8 cellular contexts compared by ENCODE assay signal in genomic region chr12:12357697-12358476, GRCh38. TPM values are rescaled to one million over a fixed set of nuclear protein-coding genes. Genes with fewer than 3 reads are reported as not detected.
DNase-seq lines count a peak whose midpoint lies in the region; ATAC-seq and TF ChIP-seq lines count a peak whose summit lies in the region.

No MANE protein-coding gene starts in this region.

- ATAC-seq in heart left ventricle = no peak
- no peak for ATAC-seq in Right ventricle myocardium inferior
- no peak for ATAC-seq in WTC11
- ATAC-seq in GM21529 (IDR thresholded peaks at IDR 0.05; ENCODE audit: unreplicated experiment) = no peak

- no peaks in the 10 kb centered on the region for H3K9me3 Mint-ChIP-seq in WTC11

- H3K4me3 Mint-ChIP-seq in WTC11 = peak overlapping the region; percentile 82

- TF ChIP-seq POLR2A in heart left ventricle (IDR thresholded peaks at IDR 0.05) = no peak

- H3K4me3 ChIP-seq in heart left ventricle (peak overlapping the region; percentile 61 to 98 (median 86)), fibroblast of villous mesenchyme (ENCODE audit: low read depth, low read length) (peak overlapping the region; percentile 91), rectal smooth muscle tissue (ENCODE audit: low read length) (peak overlapping the region; percentile 95)

- H3K4me1 Mint-ChIP-seq in WTC11 = peaks cover 28% of the 10 kb centered on the region

- H3K36me3 ChIP-seq in heart left ventricle = peaks cover 0 to 16% (median 8%) of the 10 kb centered on the region in 9 donors
- peaks cover 3% of the 10 kb centered on the region for H3K36me3 ChIP-seq in KOPT-K1 (ENCODE audit: insufficient read depth, low read length)
- H3K36me3 ChIP-seq in rectal smooth muscle tissue (ENCODE audit: control insufficient read depth, insufficient read depth, low read length) = peaks cover under 1% of the 10 kb centered on the region

- H3K4me1 ChIP-seq in heart left ventricle (peaks cover 0 to 33% (median 12%) of the 10 kb centered on the region in 12 donors), rectal smooth muscle tissue (ENCODE audit: control insufficient read depth, insufficient read depth, low read length) (peaks cover 8% of the 10 kb centered on the region)

- intact Hi-C loops in heart left ventricle (cut with DNase I) (loop anchor here in 2 of 10 donors (5.0 kb wide), 2 partner anchors 204 to 254 kb away; partner anchors contain the start of genes CREBL2 (in 1 of the 2) and DUSP16 (in 1 of the 2)), Right ventricle myocardium inferior (cut with DNase I) (no loop called here)

- TF ChIP-seq CTCF in heart left ventricle (IDR thresholded peaks at IDR 0.05) = no peak
- no peak for TF ChIP-seq CTCF in WTC11 (IDR thresholded peaks at IDR 0.05)
- TF ChIP-seq CTCF in fibroblast of villous mesenchyme (IDR thresholded peaks at IDR 0.05; ENCODE audit: insufficient read depth, low read depth, low read length) = no peak

- POLR2A ChIA-PET in WTC11 (lab: Charles Lee) = interaction anchor here (0.5 to 1.3 kb wide), 5 partner anchors 10 to 368 kb away, joined by 3 to 6 read pairs (median 4); no protein-coding TSS in a partner anchor

- H3K27ac ChIP-seq in heart left ventricle (peak overlapping the region; percentile 87 to 99 (median 96)), KOPT-K1 (ENCODE audit: low read depth, low read length, poor library complexity, severe bottlenecking) (peak overlapping the region; percentile 81), rectal smooth muscle tissue (ENCODE audit: low read depth, low read length) (peak overlapping the region; percentile 97)

- H3K9ac ChIP-seq in rectal smooth muscle tissue (ENCODE audit: low read length) = peak overlapping the region; percentile 94

- no peak for DNase-seq in heart left ventricle
- no peak for DNase-seq in Right ventricle myocardium inferior (ENCODE audit: missing footprints)
- no peak for DNase-seq in WTC11 (ENCODE audit: low spot score)
- peak; percentile 48 for DNase-seq in fibroblast of villous mesenchyme (ENCODE audit: low read depth)
- DNase-seq in GM19240 (ENCODE audit: insufficient read length, low spot score) = no peak

- CTCF ChIA-PET in WTC11 (lab: Charles Lee) = interaction anchor here (0.8 to 1.9 kb wide), 12 partner anchors 8 to 379 kb away, joined by 3 to 9 read pairs (median 3); partner anchors contain the start of gene MANSC1

- no peaks in the 10 kb centered on the region for H3K36me3 Mint-ChIP-seq in WTC11

- no peaks in the 10 kb centered on the region for H3K9me3 ChIP-seq in heart left ventricle
- no peaks in the 10 kb centered on the region for H3K9me3 ChIP-seq in KOPT-K1 (ENCODE audit: insufficient read depth, low read length, poor library complexity, severe bottlenecking)

- H3K27me3 ChIP-seq in heart left ventricle = no peaks in the 10 kb centered on the region
- H3K27me3 ChIP-seq in rectal smooth muscle tissue (ENCODE audit: control insufficient read depth, insufficient read depth, low read length) = no peaks in the 10 kb centered on the region

- no peaks in the 10 kb centered on the region for H3K27me3 Mint-ChIP-seq in WTC11 (ENCODE audit: low read depth)

- H3K27ac Mint-ChIP-seq in WTC11 = peak overlapping the region; percentile 64

- 26 to 28% (median 28%) methylated on average over 13 of the region's 13 CpGs for WGBS in heart left ventricle, 4 donors

TF ChIP-seq in WTC11, 78 proteins besides CTCF, POLR2A, EP300 and RAD21:
- no peak for TF ChIP-seq USF1 (CRISPR knock-in tag; IDR thresholded peaks at IDR 0.05)
- no peak for TF ChIP-seq E2F1 (CRISPR knock-in tag; IDR thresholded peaks at IDR 0.05)

RNA-seq across cellular contexts. Expression of gene BORCS5, which starts 1.0 kb away (rescaled TPM):
- total RNA-seq in heart left ventricle = 10 to 100 TPM in 6 of 9 donors, 1 to 10 TPM in 3; 7.6 to 21.3 (median 12.3) TPM
- 1 to 10 TPM; 3.9 to 8.5 TPM for polyA plus RNA-seq in heart left ventricle
- 7.4 TPM for total RNA-seq in Right ventricle myocardium inferior
- 13.2 to 16.4 TPM (median 15.1 TPM) in 3 replicates for total RNA-seq in WTC11 (2021)
- 6.9 and 10.6 TPM in 2 replicates for total RNA-seq in fibroblast of villous mesenchyme

RNA-seq across cellular contexts. Expression of gene MANSC1, which starts 7.8 kb away (rescaled TPM):
- total RNA-seq in heart left ventricle (10 to 100 TPM in 5 of 9 donors, 1 to 10 TPM in 4; 8.1 to 23.1 (median 11.3) TPM), Right ventricle myocardium inferior (8.5 TPM), WTC11 (2021) (6.8 to 10.7 TPM (median 10.6 TPM) in 3 replicates), fibroblast of villous mesenchyme (2.3 and 4.7 TPM in 2 replicates)
- polyA plus RNA-seq in heart left ventricle = 10 to 100 TPM in 1 of 2 donors, 1 to 10 TPM in 1; 4.5 to 11.1 TPM
